ENCODE assay signal across 1 cellular context in the genomic region with DNA sequence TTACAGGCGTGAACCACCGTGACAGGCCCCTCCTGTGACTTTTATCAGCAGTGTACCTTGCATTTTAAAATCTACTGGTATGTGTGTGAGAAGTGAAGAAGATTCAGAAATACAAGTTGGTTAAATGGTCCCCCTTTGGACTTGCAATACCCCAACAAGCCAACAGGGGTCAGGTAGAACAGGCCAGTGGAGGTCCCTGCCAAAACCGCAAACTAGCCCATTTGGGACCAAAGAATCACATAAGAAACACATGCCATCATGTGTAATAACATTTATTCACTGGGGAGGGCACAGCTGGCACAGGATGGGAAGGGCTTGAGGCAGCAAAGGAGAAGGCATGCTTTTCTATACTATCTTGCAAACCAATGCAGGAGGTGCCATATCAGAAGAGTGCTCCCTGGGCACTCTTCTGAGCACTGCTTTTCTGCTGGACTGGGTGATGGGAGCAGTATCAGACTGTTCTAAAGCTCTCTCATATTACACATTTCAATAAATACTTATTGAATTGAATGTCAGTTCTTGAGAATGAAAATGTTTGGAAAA.
TF ChIP-seq lines count a peak whose summit lies in the region.

No MANE protein-coding gene starts in this region.

TF ChIP-seq in GM12878, 131 proteins besides CTCF, POLR2A, EP300 and RAD21 (continued from another document):
- TF ChIP-seq, protein P1, sequence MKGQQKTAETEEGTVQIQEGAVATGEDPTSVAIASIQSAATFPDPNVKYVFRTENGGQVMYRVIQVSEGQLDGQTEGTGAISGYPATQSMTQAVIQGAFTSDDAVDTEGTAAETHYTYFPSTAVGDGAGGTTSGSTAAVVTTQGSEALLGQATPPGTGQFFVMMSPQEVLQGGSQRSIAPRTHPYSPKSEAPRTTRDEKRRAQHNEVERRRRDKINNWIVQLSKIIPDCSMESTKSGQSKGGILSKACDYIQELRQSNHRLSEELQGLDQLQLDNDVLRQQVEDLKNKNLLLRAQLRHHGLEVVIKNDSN (IDR thresholded peaks at IDR 0.05; ENCODE audit: borderline replicate concordance, extremely low read length, insufficient read depth, low read depth, low read length) = no peak
- TF ChIP-seq YY1 (IDR thresholded peaks at IDR 0.05; ENCODE audit: low read depth, low read length) = 0 out of 2 replicates have a peak, but pooled peaks have one; percentile 52
- TF ChIP-seq, protein P2, sequence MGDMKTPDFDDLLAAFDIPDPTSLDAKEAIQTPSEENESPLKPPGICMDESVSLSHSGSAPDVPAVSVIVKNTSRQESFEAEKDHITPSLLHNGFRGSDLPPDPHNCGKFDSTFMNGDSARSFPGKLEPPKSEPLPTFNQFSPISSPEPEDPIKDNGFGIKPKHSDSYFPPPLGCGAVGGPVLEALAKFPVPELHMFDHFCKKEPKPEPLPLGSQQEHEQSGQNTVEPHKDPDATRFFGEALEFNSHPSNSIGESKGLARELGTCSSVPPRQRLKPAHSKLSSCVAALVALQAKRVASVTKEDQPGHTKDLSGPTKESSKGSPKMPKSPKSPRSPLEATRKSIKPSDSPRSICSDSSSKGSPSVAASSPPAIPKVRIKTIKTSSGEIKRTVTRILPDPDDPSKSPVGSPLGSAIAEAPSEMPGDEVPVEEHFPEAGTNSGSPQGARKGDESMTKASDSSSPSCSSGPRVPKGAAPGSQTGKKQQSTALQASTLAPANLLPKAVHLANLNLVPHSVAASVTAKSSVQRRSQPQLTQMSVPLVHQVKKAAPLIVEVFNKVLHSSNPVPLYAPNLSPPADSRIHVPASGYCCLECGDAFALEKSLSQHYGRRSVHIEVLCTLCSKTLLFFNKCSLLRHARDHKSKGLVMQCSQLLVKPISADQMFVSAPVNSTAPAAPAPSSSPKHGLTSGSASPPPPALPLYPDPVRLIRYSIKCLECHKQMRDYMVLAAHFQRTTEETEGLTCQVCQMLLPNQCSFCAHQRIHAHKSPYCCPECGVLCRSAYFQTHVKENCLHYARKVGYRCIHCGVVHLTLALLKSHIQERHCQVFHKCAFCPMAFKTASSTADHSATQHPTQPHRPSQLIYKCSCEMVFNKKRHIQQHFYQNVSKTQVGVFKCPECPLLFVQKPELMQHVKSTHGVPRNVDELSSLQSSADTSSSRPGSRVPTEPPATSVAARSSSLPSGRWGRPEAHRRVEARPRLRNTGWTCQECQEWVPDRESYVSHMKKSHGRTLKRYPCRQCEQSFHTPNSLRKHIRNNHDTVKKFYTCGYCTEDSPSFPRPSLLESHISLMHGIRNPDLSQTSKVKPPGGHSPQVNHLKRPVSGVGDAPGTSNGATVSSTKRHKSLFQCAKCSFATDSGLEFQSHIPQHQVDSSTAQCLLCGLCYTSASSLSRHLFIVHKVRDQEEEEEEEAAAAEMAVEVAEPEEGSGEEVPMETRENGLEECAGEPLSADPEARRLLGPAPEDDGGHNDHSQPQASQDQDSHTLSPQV (IDR thresholded peaks at IDR 0.05) = no peak
- TF ChIP-seq, protein P3, sequence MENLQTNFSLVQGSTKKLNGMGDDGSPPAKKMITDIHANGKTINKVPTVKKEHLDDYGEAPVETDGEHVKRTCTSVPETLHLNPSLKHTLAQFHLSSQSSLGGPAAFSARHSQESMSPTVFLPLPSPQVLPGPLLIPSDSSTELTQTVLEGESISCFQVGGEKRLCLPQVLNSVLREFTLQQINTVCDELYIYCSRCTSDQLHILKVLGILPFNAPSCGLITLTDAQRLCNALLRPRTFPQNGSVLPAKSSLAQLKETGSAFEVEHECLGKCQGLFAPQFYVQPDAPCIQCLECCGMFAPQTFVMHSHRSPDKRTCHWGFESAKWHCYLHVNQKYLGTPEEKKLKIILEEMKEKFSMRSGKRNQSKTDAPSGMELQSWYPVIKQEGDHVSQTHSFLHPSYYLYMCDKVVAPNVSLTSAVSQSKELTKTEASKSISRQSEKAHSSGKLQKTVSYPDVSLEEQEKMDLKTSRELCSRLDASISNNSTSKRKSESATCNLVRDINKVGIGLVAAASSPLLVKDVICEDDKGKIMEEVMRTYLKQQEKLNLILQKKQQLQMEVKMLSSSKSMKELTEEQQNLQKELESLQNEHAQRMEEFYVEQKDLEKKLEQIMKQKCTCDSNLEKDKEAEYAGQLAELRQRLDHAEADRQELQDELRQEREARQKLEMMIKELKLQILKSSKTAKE (IDR thresholded peaks at IDR 0.05; ENCODE audit: low read depth, poor library complexity, severe bottlenecking) = no peak
- TF ChIP-seq RBBP5 (conservative IDR thresholded peaks at IDR 0.05) = no peak
- TF ChIP-seq, protein P4, sequence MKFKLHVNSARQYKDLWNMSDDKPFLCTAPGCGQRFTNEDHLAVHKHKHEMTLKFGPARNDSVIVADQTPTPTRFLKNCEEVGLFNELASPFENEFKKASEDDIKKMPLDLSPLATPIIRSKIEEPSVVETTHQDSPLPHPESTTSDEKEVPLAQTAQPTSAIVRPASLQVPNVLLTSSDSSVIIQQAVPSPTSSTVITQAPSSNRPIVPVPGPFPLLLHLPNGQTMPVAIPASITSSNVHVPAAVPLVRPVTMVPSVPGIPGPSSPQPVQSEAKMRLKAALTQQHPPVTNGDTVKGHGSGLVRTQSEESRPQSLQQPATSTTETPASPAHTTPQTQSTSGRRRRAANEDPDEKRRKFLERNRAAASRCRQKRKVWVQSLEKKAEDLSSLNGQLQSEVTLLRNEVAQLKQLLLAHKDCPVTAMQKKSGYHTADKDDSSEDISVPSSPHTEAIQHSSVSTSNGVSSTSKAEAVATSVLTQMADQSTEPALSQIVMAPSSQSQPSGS (IDR thresholded peaks at IDR 0.05; ENCODE audit: low read length) = 0 out of 2 replicates have a peak, but pooled peaks have one; percentile 17
- TF ChIP-seq, protein P5, sequence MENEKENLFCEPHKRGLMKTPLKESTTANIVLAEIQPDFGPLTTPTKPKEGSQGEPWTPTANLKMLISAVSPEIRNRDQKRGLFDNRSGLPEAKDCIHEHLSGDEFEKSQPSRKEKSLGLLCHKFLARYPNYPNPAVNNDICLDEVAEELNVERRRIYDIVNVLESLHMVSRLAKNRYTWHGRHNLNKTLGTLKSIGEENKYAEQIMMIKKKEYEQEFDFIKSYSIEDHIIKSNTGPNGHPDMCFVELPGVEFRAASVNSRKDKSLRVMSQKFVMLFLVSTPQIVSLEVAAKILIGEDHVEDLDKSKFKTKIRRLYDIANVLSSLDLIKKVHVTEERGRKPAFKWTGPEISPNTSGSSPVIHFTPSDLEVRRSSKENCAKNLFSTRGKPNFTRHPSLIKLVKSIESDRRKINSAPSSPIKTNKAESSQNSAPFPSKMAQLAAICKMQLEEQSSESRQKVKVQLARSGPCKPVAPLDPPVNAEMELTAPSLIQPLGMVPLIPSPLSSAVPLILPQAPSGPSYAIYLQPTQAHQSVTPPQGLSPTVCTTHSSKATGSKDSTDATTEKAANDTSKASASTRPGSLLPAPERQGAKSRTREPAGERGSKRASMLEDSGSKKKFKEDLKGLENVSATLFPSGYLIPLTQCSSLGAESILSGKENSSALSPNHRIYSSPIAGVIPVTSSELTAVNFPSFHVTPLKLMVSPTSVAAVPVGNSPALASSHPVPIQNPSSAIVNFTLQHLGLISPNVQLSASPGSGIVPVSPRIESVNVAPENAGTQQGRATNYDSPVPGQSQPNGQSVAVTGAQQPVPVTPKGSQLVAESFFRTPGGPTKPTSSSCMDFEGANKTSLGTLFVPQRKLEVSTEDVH (IDR thresholded peaks at IDR 0.05; ENCODE audit: low read depth, partially characterized antibody) = no peak
- TF ChIP-seq SMC3 (IDR thresholded peaks at IDR 0.05; ENCODE audit: borderline replicate concordance, low read length) = peak; percentile 60
